22 cellular contexts compared by ENCODE assay signal in the genomic region with DNA sequence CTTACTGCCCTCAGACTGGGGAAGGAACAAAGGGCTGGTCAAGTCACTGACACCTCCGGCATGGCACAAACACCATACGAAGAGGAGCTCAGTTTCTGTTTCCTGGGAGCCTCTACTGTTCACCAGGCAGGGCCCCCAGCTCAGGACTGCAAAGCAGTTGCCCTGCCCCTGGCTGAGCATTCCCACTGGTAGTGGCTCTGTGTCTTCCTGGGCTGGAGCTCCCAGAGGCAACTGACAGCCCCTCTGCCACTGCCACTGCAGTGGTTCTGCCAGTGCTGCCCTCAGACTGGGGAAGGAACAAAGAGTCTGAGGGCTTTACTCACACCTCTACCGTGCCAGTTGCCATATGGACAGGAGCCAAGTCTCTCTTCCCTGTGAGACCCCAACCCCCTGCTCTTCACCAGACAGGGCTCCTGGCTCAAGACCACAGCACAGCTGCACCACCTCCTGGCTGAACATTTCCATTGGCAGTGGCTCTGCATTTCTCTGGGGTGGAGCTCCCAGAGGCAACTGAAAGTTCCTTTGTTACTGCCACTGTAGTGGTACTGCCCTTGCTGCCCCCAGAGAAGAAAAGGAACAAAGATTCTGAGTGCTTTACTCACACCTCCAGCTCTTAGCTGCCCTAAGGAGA.
A peak's percentile ranks its signal among the peaks of the same experiment; 100 is the strongest.
DNase-seq lines count a peak whose midpoint lies in the region; TF ChIP-seq lines count a peak whose summit lies in the region.
"Had no signal": no experiment of that assay in that cellular context is flagged by ENCODE, and none has a peak within 500 bp of the region (broad histone marks: within the 10 kb centered on the region; RNA-seq: fewer than 3 reads in every experiment).

No MANE protein-coding gene starts in this region.

- TF ChIP-seq POLR2A in suprapubic skin (IDR thresholded peaks at IDR 0.05): no peak

- H2AFZ ChIP-seq in neural progenitor cell (replicated peaks): peak overlapping the region; percentile 89
- H2AFZ ChIP-seq: hepatocyte had no signal

- no peak overlapping the region for H3K4me3 ChIP-seq in choroid plexus epithelial cell (ENCODE audit: low read depth, low read length)
- H3K4me3 ChIP-seq in neural progenitor cell: no peak overlapping the region
- no peak overlapping the region for H3K4me3 ChIP-seq in coronary artery
- no peak overlapping the region for H3K4me3 ChIP-seq in suprapubic skin
- H3K4me3 ChIP-seq: hepatocyte, lung, upper lobe of left lung had no signal

- 75% methylated on average over 3 of the region's 3 CpGs for WGBS in suprapubic skin

- no peak overlapping the region for H3K4me2 ChIP-seq in neural progenitor cell
- H3K4me2 ChIP-seq: hepatocyte had no signal

- no peak overlapping the region for H3K27ac Mint-ChIP-seq in neural progenitor cell
- H3K27ac Mint-ChIP-seq: activated CD4-positive, alpha-beta memory T cell treated with anti-CD3 and anti-CD28 coated beads for 36 hours; dendritic cell treated with granulocyte-macrophage colony-stimulating factor and Interleukin-4, amounts not matched to agents 40 ng/mL and 50 ng/mL, for 4 days had no signal

- H3F3A ChIP-seq in neural progenitor cell (ENCODE audit: low read depth): no peaks in the 10 kb centered on the region

- H3K79me2 ChIP-seq in neural progenitor cell (ENCODE audit: low read depth): no peaks in the 10 kb centered on the region
- H3K79me2 ChIP-seq: hepatocyte had no signal

- H3K9me3 ChIP-seq in neural progenitor cell (ENCODE audit: low read depth): no peaks in the 10 kb centered on the region
- peaks cover 7% of the 10 kb centered on the region for H3K9me3 ChIP-seq in suprapubic skin

- no peaks in the 10 kb centered on the region for H3K27me3 Mint-ChIP-seq in neural progenitor cell (ENCODE audit: insufficient read depth, low read depth)
- H3K27me3 Mint-ChIP-seq: activated CD4-positive, alpha-beta memory T cell treated with anti-CD3 and anti-CD28 coated beads for 36 hours; dendritic cell treated with granulocyte-macrophage colony-stimulating factor and Interleukin-4, amounts not matched to agents 40 ng/mL and 50 ng/mL, for 4 days had no signal

- no peak overlapping the region for H3K4me3 Mint-ChIP-seq in neural progenitor cell
- H3K4me3 Mint-ChIP-seq: activated CD4-positive, alpha-beta memory T cell treated with anti-CD3 and anti-CD28 coated beads for 36 hours; dendritic cell treated with granulocyte-macrophage colony-stimulating factor and Interleukin-4, amounts not matched to agents 40 ng/mL and 50 ng/mL, for 4 days had no signal

- H4K20me1 ChIP-seq in neural progenitor cell (ENCODE audit: low read depth): no peaks in the 10 kb centered on the region

- DNase-seq in NCI-H1092 (lab: John Stamatoyannopoulos, UW) (peak; percentile 3), NCI-H1092 treated with DMSO at 0.1 percent for 48 hours (lab: John Stamatoyannopoulos, UW) (no peak), NCI-H1694 (lab: John Stamatoyannopoulos, UW) (peak; percentile 55), choroid plexus epithelial cell (ENCODE audit: low read depth) (no peak), neural progenitor cell (ENCODE audit: low spot score) (peak; percentile 47), coronary artery (ENCODE audit: low spot score) (no peak), suprapubic skin (ENCODE audit: low spot score in 2 of 2) (no peak)
- no peak for DNase-seq in activated effector memory CD4-positive, alpha-beta T cell treated with Interleukin-2 at 50 U/mL for 16 hours
- DNase-seq: 8988T; activated CD4-positive, alpha-beta memory T cell treated with anti-CD3 and anti-CD28 coated beads for 36 hours; activated T-cell treated with anti-CD3 and anti-CD28 coated beads for 4 hours; foreskin keratinocyte; KG1; NCI-H526; occipital lobe; stimulated activated CD4-positive, alpha-beta T cell treated with anti-CD3 and anti-CD28 coated beads, Interleukin-12 subunit alpha, Interleukin-12 subunit beta, amount 100 ng/mL, for 4 hours had no signal

- H3K27ac ChIP-seq in neural progenitor cell: no peak overlapping the region
- no peak overlapping the region for H3K27ac ChIP-seq in coronary artery
- H3K27ac ChIP-seq in suprapubic skin: no peak overlapping the region
- H3K27ac ChIP-seq: epithelial cell of prostate, foreskin keratinocyte, hepatocyte, upper lobe of left lung, VCaP had no signal

- H3K4me1 ChIP-seq in neural progenitor cell (no peaks in the 10 kb centered on the region), suprapubic skin (no peaks in the 10 kb centered on the region)
- H3K4me1 ChIP-seq: foreskin keratinocyte, upper lobe of left lung had no signal

- H3K27me3 ChIP-seq in neural progenitor cell (no peaks in the 10 kb centered on the region), suprapubic skin (no peaks in the 10 kb centered on the region)
- H3K27me3 ChIP-seq: foreskin keratinocyte, hepatocyte, upper lobe of left lung had no signal

- H3K36me3 Mint-ChIP-seq in neural progenitor cell: no peaks in the 10 kb centered on the region

- H3K36me3 ChIP-seq in neural progenitor cell (no peaks in the 10 kb centered on the region), suprapubic skin (peaks cover 4% of the 10 kb centered on the region)
- H3K36me3 ChIP-seq: upper lobe of left lung had no signal

- H3K4me1 Mint-ChIP-seq in neural progenitor cell: no peaks in the 10 kb centered on the region

- H3K9ac ChIP-seq in neural progenitor cell: no peak overlapping the region

- TF ChIP-seq EP300 in suprapubic skin (IDR thresholded peaks at IDR 0.05): no peak

- peaks cover 15% of the 10 kb centered on the region for H3K9me3 Mint-ChIP-seq in neural progenitor cell

- peak; percentile 21 for TF ChIP-seq CTCF in choroid plexus epithelial cell (conservative IDR thresholded peaks at IDR 0.05; ENCODE audit: low read depth, low read length)
- TF ChIP-seq CTCF in neural progenitor cell (IDR thresholded peaks at IDR 0.05): peak; percentile 41
- TF ChIP-seq CTCF in coronary artery (IDR thresholded peaks at IDR 0.05): no peak
- no peak for TF ChIP-seq CTCF in suprapubic skin (IDR thresholded peaks at IDR 0.05)

Comparison
In these comparisons a context has a peak if more than half of its experiments do, and no peak if none do; other contexts are left out.
1. DNase-seq: peak in NCI-H1092 (single experiment), NCI-H1694 (single experiment) and neural progenitor cell (single experiment); none in NCI-H1092 treated with DMSO at 0.1 percent for 48 hours (single experiment), choroid plexus epithelial cell (single experiment), coronary artery (single experiment), activated effector memory CD4-positive, alpha-beta T cell treated with Interleukin-2 at 50 U/mL for 16 hours (single experiment) and suprapubic skin (0 of 2).
2. CTCF ChIP-seq: peak in choroid plexus epithelial cell (single experiment) and neural progenitor cell (single experiment); none in coronary artery (single experiment) and suprapubic skin (0 of 2).